ENCODE assay signal across 8 cellular contexts in the genomic region with DNA sequence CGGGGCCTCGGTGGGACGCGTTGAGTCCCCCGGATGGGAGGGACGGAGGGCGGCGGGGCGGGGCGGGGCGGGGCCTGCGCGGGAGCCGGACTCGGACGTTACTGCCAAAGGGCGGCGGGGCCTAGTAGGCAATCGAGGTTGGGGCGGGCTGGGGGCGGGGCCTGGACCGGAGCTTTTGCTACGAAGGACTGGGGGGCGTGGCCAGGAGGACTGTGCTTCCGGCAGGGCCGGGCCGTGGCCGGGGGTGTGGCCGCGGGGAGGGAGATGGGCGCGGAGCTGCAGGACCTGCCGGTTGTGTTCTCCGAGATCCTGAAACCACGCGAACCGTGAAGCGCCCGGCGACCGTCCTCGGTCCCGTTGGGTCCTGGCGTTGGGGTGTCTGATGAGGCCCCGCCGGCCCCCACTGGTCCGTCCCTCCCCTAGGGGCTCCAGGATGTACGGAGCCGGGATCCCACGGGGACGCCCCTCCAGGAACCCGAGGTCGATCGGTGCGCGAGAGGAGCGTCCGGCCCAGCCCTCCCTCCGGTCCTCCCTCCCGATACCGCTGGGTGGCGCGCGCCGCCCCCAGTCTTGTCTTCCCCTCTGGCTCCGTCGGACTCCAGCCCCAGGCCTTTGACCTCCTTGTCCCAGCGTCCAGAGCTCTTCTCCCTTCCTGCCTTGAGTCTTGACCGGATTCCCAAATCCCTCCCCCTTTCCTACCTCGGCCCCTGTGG. TPM values are rescaled to one million over a fixed set of nuclear protein-coding genes. Genes with fewer than 3 reads are reported as not detected.
DNase-seq lines count a peak whose midpoint lies in the region; ATAC-seq lines count a peak whose summit lies in the region.

No MANE protein-coding gene starts in this region.

- DNase-seq in GM19238 (ENCODE audit: insufficient read length, low spot score) (peak; percentile 96), NCI-H446 treated with DMSO at 0.1 percent for 48 hours (lab: John Stamatoyannopoulos, UW) (peak; percentile 93), left colon (peak; percentile 99 to 100)
- peak; percentile 95 for DNase-seq in activated CD4-positive, CD25-positive, alpha-beta regulatory T cell treated with anti-CD3 and anti-CD28 coated beads, Interleukin-2, amount 50 U/mL, for 72 hours
- peak; percentile 93 to 99 for DNase-seq in stimulated activated CD4-positive, alpha-beta T cell treated with anti-CD3 and anti-CD28 coated beads, Interleukin-1b, Interleukin-23, amount 100 ng/mL, for 4 hours (ENCODE audit: low read depth in 2 of 2)

- H3K4me1 ChIP-seq in BLaER1 treated with 17β-estradiol and CSF1 and Interleukin-3, amounts not matched to agents 10 nM and 100 nM: peaks cover 10 to 39% (median 30%) of the 10 kb centered on the region in 10 experiments

- H3K9ac ChIP-seq in BLaER1 treated with 17β-estradiol and CSF1 and Interleukin-3, amounts not matched to agents 10 nM and 100 nM: peak overlapping the region; percentile 76 to 85 (median 82)

- peak overlapping the region; percentile 66 to 96 (median 89) for H3K4me2 ChIP-seq in BLaER1 treated with 17β-estradiol and CSF1 and Interleukin-3, amounts not matched to agents 10 nM and 100 nM

- H3K27me3 ChIP-seq in BLaER1 treated with 17β-estradiol and CSF1 and Interleukin-3, amounts not matched to agents 10 nM and 100 nM: no peaks in the 10 kb centered on the region

- 0 out of 22 replicates have a peak, but pooled peaks cover 0 to 3% (median 0%) of the 10 kb centered on the region in 11 experiments for H4K20me1 ChIP-seq in BLaER1 treated with 17β-estradiol and CSF1 and Interleukin-3, amounts not matched to agents 10 nM and 100 nM

- H3K9me3 ChIP-seq in BLaER1 treated with 17β-estradiol and CSF1 and Interleukin-3, amounts not matched to agents 10 nM and 100 nM (replicated peaks in 1 of 11): no peaks in the 10 kb centered on the region

- intact Hi-C loops in left colon (cut with DNase I, micrococcal nuclease): no loop called here

- peak overlapping the region; percentile 41 to 84 (median 72); a peak in 21 of 22 replicates for H3K27ac ChIP-seq in BLaER1 treated with 17β-estradiol and CSF1 and Interleukin-3, amounts not matched to agents 10 nM and 100 nM
- H3K27ac ChIP-seq in cingulate gyrus (ENCODE audit: low read depth, low read length): peak overlapping the region; percentile 85

- H3K4me3 ChIP-seq in BLaER1 treated with 17β-estradiol and CSF1 and Interleukin-3, amounts not matched to agents 10 nM and 100 nM: peak overlapping the region; percentile 66 to 81 (median 73)

- H3K36me3 ChIP-seq in BLaER1 treated with 17β-estradiol and CSF1 and Interleukin-3, amounts not matched to agents 10 nM and 100 nM: no peaks in the 10 kb centered on the region

- peak; percentile 68 for ATAC-seq in HG03432 (IDR thresholded peaks at IDR 0.05; ENCODE audit: unreplicated experiment)
- ATAC-seq in left colon: peak; percentile 77

RNA-seq across cellular contexts. Expression of a gene that starts 0.6 kb away (rescaled TPM):
- 10 to 100 TPM; 28.8 to 49.8 TPM for total RNA-seq in left colon

RNA-seq across cellular contexts. Expression of a gene that starts 9.2 kb away (rescaled TPM):
- 10 to 100 TPM; 12.9 to 27.1 TPM for total RNA-seq in left colon

RNA-seq across cellular contexts. Expression of a gene that starts 20.1 kb away (rescaled TPM):
- total RNA-seq in left colon: 10 to 100 TPM; 13.1 to 17.7 TPM

RNA-seq across cellular contexts. Expression of a gene that starts 23.6 kb away (rescaled TPM):
- total RNA-seq in left colon: 100 to 1,000 TPM; 292 to 377 TPM

RNA-seq across cellular contexts. Expression of a gene that starts 44.0 kb away (rescaled TPM):
- under 1 TPM in 1 of 2 donors, not detected in 1; 0.73 TPM for total RNA-seq in left colon

Comparison
In these comparisons a context has a peak if more than half of its experiments do, and no peak if none do; other contexts are left out.
1. Peak in every context shown above with its lines: DNase-seq, ATAC-seq, H3K4me3 ChIP-seq and H3K27ac ChIP-seq.